In the genomic region with DNA sequence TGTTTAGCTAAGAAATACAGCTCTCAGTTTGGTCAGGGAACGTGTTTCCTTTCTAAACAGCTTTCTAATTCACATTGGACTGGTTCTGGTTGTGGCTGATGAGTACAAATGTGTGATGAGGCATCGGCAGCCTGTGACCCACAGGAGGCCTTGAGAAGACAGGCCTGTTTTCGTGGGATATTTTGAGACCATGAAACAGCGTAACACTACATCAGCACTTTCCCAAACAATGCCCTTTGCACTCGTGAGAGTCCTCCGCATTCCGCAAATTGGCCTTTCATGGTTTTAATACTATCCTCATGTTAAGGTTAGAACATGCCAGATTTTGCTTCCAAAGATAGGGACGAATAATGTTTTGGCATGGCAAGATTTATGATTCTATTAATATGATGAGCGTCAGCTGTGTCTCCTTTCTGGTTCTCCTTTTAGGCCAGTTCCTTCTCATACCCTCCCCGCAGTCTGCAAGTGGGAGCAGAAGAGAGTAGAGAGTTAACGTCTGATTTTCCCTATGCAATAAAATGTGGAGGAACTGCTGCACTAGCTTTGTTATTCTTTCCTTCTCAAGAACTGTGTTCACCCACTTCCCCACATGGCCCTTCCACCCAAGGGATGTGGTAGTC, we compare ENCODE assay signal across 1 cellular context.
TF ChIP-seq lines count a peak whose summit lies in the region.

No MANE protein-coding gene starts in this region.

TF ChIP-seq in GM23338, 12 proteins besides CTCF, POLR2A, EP300 and RAD21 (continued from another document):
- TF ChIP-seq, protein P1, sequence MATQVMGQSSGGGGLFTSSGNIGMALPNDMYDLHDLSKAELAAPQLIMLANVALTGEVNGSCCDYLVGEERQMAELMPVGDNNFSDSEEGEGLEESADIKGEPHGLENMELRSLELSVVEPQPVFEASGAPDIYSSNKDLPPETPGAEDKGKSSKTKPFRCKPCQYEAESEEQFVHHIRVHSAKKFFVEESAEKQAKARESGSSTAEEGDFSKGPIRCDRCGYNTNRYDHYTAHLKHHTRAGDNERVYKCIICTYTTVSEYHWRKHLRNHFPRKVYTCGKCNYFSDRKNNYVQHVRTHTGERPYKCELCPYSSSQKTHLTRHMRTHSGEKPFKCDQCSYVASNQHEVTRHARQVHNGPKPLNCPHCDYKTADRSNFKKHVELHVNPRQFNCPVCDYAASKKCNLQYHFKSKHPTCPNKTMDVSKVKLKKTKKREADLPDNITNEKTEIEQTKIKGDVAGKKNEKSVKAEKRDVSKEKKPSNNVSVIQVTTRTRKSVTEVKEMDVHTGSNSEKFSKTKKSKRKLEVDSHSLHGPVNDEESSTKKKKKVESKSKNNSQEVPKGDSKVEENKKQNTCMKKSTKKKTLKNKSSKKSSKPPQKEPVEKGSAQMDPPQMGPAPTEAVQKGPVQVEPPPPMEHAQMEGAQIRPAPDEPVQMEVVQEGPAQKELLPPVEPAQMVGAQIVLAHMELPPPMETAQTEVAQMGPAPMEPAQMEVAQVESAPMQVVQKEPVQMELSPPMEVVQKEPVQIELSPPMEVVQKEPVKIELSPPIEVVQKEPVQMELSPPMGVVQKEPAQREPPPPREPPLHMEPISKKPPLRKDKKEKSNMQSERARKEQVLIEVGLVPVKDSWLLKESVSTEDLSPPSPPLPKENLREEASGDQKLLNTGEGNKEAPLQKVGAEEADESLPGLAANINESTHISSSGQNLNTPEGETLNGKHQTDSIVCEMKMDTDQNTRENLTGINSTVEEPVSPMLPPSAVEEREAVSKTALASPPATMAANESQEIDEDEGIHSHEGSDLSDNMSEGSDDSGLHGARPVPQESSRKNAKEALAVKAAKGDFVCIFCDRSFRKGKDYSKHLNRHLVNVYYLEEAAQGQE (IDR thresholded peaks at IDR 0.05; ENCODE audit: unreplicated experiment): no peak
- TF ChIP-seq POLR2AphosphoS5 (IDR thresholded peaks at IDR 0.05; ENCODE audit: low read depth) (no peak), EZH2 (IDR thresholded peaks at IDR 0.05; ENCODE audit: low read depth, unreplicated experiment) (no peak), NANOG (IDR thresholded peaks at IDR 0.05; ENCODE audit: borderline replicate concordance) (no peak), JUNB (IDR thresholded peaks at IDR 0.05; ENCODE audit: unreplicated experiment) (no peak), ZNF331 (CRISPR knock-in tag; IDR thresholded peaks at IDR 0.05; ENCODE audit: low read depth) (no peak)
